In the genomic region with DNA sequence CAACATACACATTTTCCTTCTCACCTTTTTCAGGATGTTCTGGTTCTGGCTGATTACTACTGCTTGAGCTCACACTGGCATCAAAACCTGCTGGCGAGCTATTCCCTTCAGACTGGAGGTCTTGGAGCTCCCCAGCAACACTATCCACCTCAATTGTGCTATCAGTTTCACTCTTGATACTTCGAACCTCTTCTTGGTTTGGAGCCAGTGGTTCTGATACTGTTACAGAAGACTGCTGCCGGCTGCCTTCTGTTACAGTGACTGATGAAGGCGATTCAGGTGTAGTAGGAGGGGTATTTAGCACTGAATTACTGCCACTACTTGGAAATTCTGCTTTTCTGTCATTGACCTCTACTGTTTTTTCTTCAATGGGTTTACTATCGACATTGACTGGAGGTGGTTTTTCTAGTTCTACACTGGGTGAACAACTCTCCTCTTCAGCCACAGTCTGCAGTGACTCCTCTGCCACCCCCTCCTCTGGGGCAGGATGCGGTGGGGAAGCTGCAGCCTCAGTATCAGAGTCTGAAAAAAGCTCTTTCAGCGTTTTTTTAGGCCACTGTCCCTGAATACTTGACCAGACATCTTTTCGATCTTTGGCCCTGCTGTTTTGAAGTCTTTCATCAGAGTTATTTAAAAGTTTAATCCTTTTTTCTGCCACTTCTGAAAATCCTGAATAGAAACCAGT, we compare ENCODE assay signal across 2 cellular contexts.
A peak's percentile ranks its signal among the peaks of the same experiment; 100 is the strongest.
TF ChIP-seq lines count a peak whose summit lies in the region.

No MANE protein-coding gene starts in this region.

TF ChIP-seq in HepG2, 621 proteins besides CTCF, POLR2A, EP300 and RAD21:
- TF ChIP-seq, protein P1, sequence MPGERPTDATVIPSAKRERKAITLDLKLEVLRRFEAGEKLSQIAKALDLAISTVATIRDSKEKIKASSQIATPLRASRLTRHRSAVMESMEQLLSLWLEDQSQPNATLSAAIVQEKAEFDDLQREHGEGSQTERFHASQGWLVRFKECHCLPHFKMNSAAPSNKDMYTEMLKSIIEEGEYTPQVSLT (CRISPR knock-in tag; IDR thresholded peaks at IDR 0.05; ENCODE audit: borderline replicate concordance, low read depth), result no peak
- TF ChIP-seq PHB2 (IDR thresholded peaks at IDR 0.05; ENCODE audit: partially characterized antibody) (no peak), ZNF331 (CRISPR knock-in tag; IDR thresholded peaks at IDR 0.05) (no peak), RBAK (CRISPR knock-in tag; IDR thresholded peaks at IDR 0.05) (no peak), ZNF556 (CRISPR knock-in tag; IDR thresholded peaks at IDR 0.05; ENCODE audit: borderline replicate concordance) (no peak), CBFB (CRISPR knock-in tag; IDR thresholded peaks at IDR 0.05) (no peak), CENPT (CRISPR knock-in tag; IDR thresholded peaks at IDR 0.05; ENCODE audit: low read depth) (no peak), JUND (CRISPR knock-in tag; IDR thresholded peaks at IDR 0.05) (no peak), E2F2 (CRISPR knock-in tag; IDR thresholded peaks at IDR 0.05; ENCODE audit: borderline replicate concordance) (no peak), FOXA1 (IDR thresholded peaks at IDR 0.05) (no peak), FOXA1 (CRISPR knock-in tag; IDR thresholded peaks at IDR 0.05) (no peak), TBX3 (IDR thresholded peaks at IDR 0.05; ENCODE audit: borderline replicate concordance) (no peak), SRSF9 (IDR thresholded peaks at IDR 0.05; ENCODE audit: borderline replicate concordance, insufficient read depth, low read depth, low read length, poor library complexity, severe bottlenecking) (no peak), SNAPC4 (CRISPR knock-in tag; IDR thresholded peaks at IDR 0.05) (no peak)
- TF ChIP-seq, protein P2, sequence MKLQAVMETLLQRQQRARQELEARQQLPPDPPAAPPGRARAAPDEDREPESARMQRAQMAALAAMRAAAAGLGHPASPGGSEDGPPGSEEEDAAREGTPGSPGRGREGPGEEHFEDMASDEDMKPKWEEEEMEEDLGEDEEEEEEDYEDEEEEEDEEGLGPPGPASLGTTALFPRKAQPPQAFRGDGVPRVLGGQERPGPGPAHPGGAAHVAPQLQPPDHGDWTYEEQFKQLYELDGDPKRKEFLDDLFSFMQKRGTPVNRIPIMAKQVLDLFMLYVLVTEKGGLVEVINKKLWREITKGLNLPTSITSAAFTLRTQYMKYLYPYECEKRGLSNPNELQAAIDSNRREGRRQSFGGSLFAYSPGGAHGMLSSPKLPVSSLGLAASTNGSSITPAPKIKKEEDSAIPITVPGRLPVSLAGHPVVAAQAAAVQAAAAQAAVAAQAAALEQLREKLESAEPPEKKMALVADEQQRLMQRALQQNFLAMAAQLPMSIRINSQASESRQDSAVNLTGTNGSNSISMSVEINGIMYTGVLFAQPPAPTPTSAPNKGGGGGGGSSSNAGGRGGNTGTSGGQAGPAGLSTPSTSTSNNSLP (IDR thresholded peaks at IDR 0.05; ENCODE audit: low read depth, low read length), result no peak
TF ChIP-seq in HepG2: peak in this region for 0.

TF ChIP-seq in K562, 482 proteins besides CTCF, POLR2A, EP300 and RAD21:
- TF ChIP-seq HDAC6 (IDR thresholded peaks at IDR 0.05; ENCODE audit: low read depth, low read length) (no peak), ZNF316 (IDR thresholded peaks at IDR 0.05) (peak; percentile 52; the same call in 1 of the 2 replicates), TARDBP (IDR thresholded peaks at IDR 0.05) (no peak), RAD51 (IDR thresholded peaks at IDR 0.05; ENCODE audit: borderline replicate concordance, low read depth) (no peak)
